ENCODE assay signal across 1 cellular context in the genomic region with DNA sequence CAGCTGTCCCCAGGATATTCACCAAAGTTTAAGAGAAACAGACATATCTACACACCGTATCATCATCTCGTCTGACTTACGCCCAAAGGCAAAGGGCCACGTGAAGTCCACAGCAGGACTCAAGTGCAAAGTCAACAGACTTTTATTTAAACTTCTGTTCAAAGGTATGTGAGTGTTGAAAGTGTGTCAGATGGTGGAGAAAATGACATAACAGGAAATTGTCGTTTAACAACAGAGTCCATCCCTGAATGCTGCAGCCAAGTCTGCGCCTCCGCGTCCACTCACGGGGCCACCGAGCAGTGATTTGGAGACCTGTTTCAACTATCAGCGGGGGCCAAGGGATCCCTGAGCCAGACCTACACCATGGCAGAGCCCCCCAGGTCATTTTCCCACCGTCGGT.
A peak's percentile ranks its signal among the peaks of the same experiment; 100 is the strongest.
TF ChIP-seq lines count a peak whose summit lies in the region.

No MANE protein-coding gene starts in this region.

TF ChIP-seq in HepG2, 621 proteins besides CTCF, POLR2A, EP300 and RAD21 (continued from another document and continues in another):
- TF ChIP-seq NONO (IDR thresholded peaks at IDR 0.05), result no peak
- peak; percentile 60; the same call in 1 of the 2 replicates for TF ChIP-seq NONO (CRISPR knock-in tag; conservative IDR thresholded peaks at IDR 0.05)
- peak; percentile 99 for TF ChIP-seq BCL6 (CRISPR knock-in tag; IDR thresholded peaks at IDR 0.05)
- peak; percentile 92 for TF ChIP-seq PITX1 (CRISPR knock-in tag; IDR thresholded peaks at IDR 0.05)
- TF ChIP-seq RXRB (CRISPR knock-in tag; IDR thresholded peaks at IDR 0.05; ENCODE audit: borderline replicate concordance), result peak; percentile 98
- peak; percentile 93 for TF ChIP-seq HNF4A (CRISPR knock-in tag; IDR thresholded peaks at IDR 0.05)
- TF ChIP-seq ZNF513 (CRISPR knock-in tag; conservative IDR thresholded peaks at IDR 0.05), result no peak
- peak; percentile 93 for TF ChIP-seq PHF21A (CRISPR knock-in tag; IDR thresholded peaks at IDR 0.05)
- TF ChIP-seq ZNF367 (CRISPR knock-in tag; IDR thresholded peaks at IDR 0.05; ENCODE audit: borderline replicate concordance), result no peak
- peak; percentile 69; the same call in 1 of the 2 replicates for TF ChIP-seq ZNF205 (CRISPR knock-in tag; IDR thresholded peaks at IDR 0.05)
- TF ChIP-seq ZBTB38 (CRISPR knock-in tag; IDR thresholded peaks at IDR 0.05), result peak; percentile 89; the same call in 1 of the 2 replicates
- TF ChIP-seq ZNF124 (CRISPR knock-in tag; IDR thresholded peaks at IDR 0.05), result peak; percentile 89
- no peak for TF ChIP-seq ZNF552 (CRISPR knock-in tag; IDR thresholded peaks at IDR 0.05; ENCODE audit: borderline replicate concordance)
- no peak for TF ChIP-seq DR1 (CRISPR knock-in tag; IDR thresholded peaks at IDR 0.05)
- no peak for TF ChIP-seq KMT2B (CRISPR knock-in tag; IDR thresholded peaks at IDR 0.05)
- TF ChIP-seq, protein P1, sequence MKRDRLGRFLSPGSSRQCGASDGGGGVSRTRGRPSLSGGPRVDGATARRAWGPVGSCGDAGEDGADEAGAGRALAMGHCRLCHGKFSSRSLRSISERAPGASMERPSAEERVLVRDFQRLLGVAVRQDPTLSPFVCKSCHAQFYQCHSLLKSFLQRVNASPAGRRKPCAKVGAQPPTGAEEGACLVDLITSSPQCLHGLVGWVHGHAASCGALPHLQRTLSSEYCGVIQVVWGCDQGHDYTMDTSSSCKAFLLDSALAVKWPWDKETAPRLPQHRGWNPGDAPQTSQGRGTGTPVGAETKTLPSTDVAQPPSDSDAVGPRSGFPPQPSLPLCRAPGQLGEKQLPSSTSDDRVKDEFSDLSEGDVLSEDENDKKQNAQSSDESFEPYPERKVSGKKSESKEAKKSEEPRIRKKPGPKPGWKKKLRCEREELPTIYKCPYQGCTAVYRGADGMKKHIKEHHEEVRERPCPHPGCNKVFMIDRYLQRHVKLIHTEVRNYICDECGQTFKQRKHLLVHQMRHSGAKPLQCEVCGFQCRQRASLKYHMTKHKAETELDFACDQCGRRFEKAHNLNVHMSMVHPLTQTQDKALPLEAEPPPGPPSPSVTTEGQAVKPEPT (CRISPR knock-in tag; IDR thresholded peaks at IDR 0.05; ENCODE audit: low read depth), result 0 out of 2 replicates have a peak, but pooled peaks have one; percentile 31
- TF ChIP-seq ZBTB25 (CRISPR knock-in tag; IDR thresholded peaks at IDR 0.05), result peak; percentile 91
- TF ChIP-seq HMGXB3 (CRISPR knock-in tag; IDR thresholded peaks at IDR 0.05; ENCODE audit: borderline replicate concordance), result peak; percentile 42; the same call in 1 of the 2 replicates
- peak; percentile 93 for TF ChIP-seq ZGPAT (CRISPR knock-in tag; IDR thresholded peaks at IDR 0.05)
- TF ChIP-seq SP1 (IDR thresholded peaks at IDR 0.05), result no peak
- TF ChIP-seq SP1 (CRISPR knock-in tag; IDR thresholded peaks at IDR 0.05), result no peak
- no peak for TF ChIP-seq CSRNP2 (CRISPR knock-in tag; conservative IDR thresholded peaks at IDR 0.05; ENCODE audit: low read depth)
- peak; percentile 80 for TF ChIP-seq ATF2 (CRISPR knock-in tag; IDR thresholded peaks at IDR 0.05)
- peak; percentile 35 for TF ChIP-seq STAG1 (CRISPR knock-in tag; IDR thresholded peaks at IDR 0.05)
- peak; percentile 99 for TF ChIP-seq RARA (CRISPR knock-in tag; IDR thresholded peaks at IDR 0.05)
- TF ChIP-seq, protein P2, sequence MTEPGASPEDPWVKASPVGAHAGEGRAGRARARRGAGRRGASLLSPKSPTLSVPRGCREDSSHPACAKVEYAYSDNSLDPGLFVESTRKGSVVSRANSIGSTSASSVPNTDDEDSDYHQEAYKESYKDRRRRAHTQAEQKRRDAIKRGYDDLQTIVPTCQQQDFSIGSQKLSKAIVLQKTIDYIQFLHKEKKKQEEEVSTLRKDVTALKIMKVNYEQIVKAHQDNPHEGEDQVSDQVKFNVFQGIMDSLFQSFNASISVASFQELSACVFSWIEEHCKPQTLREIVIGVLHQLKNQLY (CRISPR knock-in tag; IDR thresholded peaks at IDR 0.05), result peak; percentile 99
- no peak for TF ChIP-seq ZFAT (CRISPR knock-in tag; conservative IDR thresholded peaks at IDR 0.05)
- TF ChIP-seq KDM4B (CRISPR knock-in tag; IDR thresholded peaks at IDR 0.05), result peak; percentile 41; the same call in 1 of the 2 replicates
- TF ChIP-seq, protein P3, sequence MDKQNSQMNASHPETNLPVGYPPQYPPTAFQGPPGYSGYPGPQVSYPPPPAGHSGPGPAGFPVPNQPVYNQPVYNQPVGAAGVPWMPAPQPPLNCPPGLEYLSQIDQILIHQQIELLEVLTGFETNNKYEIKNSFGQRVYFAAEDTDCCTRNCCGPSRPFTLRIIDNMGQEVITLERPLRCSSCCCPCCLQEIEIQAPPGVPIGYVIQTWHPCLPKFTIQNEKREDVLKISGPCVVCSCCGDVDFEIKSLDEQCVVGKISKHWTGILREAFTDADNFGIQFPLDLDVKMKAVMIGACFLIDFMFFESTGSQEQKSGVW (CRISPR knock-in tag; IDR thresholded peaks at IDR 0.05; ENCODE audit: borderline replicate concordance), result no peak
- TF ChIP-seq SMYD3 (CRISPR knock-in tag; IDR thresholded peaks at IDR 0.05), result no peak; the same call in 1 of the 2 replicates
- no peak for TF ChIP-seq TMF1 (CRISPR knock-in tag; IDR thresholded peaks at IDR 0.05; ENCODE audit: low read depth)
- peak; percentile 62; the same call in 1 of the 2 replicates for TF ChIP-seq ZNF281 (CRISPR knock-in tag; IDR thresholded peaks at IDR 0.05; ENCODE audit: borderline replicate concordance)
- TF ChIP-seq, protein P4, sequence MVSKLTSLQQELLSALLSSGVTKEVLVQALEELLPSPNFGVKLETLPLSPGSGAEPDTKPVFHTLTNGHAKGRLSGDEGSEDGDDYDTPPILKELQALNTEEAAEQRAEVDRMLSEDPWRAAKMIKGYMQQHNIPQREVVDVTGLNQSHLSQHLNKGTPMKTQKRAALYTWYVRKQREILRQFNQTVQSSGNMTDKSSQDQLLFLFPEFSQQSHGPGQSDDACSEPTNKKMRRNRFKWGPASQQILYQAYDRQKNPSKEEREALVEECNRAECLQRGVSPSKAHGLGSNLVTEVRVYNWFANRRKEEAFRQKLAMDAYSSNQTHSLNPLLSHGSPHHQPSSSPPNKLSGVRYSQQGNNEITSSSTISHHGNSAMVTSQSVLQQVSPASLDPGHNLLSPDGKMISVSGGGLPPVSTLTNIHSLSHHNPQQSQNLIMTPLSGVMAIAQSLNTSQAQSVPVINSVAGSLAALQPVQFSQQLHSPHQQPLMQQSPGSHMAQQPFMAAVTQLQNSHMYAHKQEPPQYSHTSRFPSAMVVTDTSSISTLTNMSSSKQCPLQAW (CRISPR knock-in tag; IDR thresholded peaks at IDR 0.05), result peak; percentile 87
- no peak for TF ChIP-seq XBP1 (CRISPR knock-in tag; IDR thresholded peaks at IDR 0.05)
- no peak for TF ChIP-seq FOXP1 (IDR thresholded peaks at IDR 0.05)
- TF ChIP-seq FOXP1 (CRISPR knock-in tag; IDR thresholded peaks at IDR 0.05), result peak; percentile 87
- no peak for TF ChIP-seq ZNF773 (CRISPR knock-in tag; IDR thresholded peaks at IDR 0.05; ENCODE audit: borderline replicate concordance)
- no peak for TF ChIP-seq SSRP1 (CRISPR knock-in tag; IDR thresholded peaks at IDR 0.05)
- 0 out of 2 replicates have a peak, but pooled peaks have one; percentile 40 for TF ChIP-seq SIN3A (IDR thresholded peaks at IDR 0.05; ENCODE audit: borderline replicate concordance, low read depth, low read length)
- TF ChIP-seq KLF9 (CRISPR knock-in tag; IDR thresholded peaks at IDR 0.05; ENCODE audit: low read depth), result peak; percentile 80; the same call in 1 of the 2 replicates
